In genomic region chr3:126502656-126503055, GRCh38 we compare ENCODE assay signal across 19 cellular contexts. TPM values are rescaled to one million over a fixed set of nuclear protein-coding genes. Genes with fewer than 3 reads are reported as not detected.
A peak's percentile ranks its signal among the peaks of the same experiment; 100 is the strongest.
DNase-seq lines count a peak whose midpoint lies in the region; ATAC-seq, FAIRE-seq and TF ChIP-seq lines count a peak whose summit lies in the region.
"Had no signal": no experiment of that assay in that cellular context is flagged by ENCODE, and none has a peak within 500 bp of the region (broad histone marks: within the 10 kb centered on the region; RNA-seq: fewer than 3 reads in every experiment).

No MANE protein-coding gene starts in this region.

- H3K23ac ChIP-seq in trophoblast cell (ENCODE audit: low read length): peak overlapping the region; percentile 31

- H4K8ac ChIP-seq in trophoblast cell (ENCODE audit: low read depth, low read length): no peak overlapping the region

- H3K4me3 Mint-ChIP-seq in astrocyte (ENCODE audit: unreplicated experiment): no peak overlapping the region
- H3K4me3 Mint-ChIP-seq in GM23338: no peak overlapping the region
- H3K4me3 Mint-ChIP-seq: CD4-positive, alpha-beta T cell had no signal

- ATAC-seq in GM23338: no peak

- no peak overlapping the region for H2AK5ac ChIP-seq in trophoblast cell (ENCODE audit: low read length)

- TF ChIP-seq CTCF in astrocyte (IDR thresholded peaks at IDR 0.05; ENCODE audit: insufficient read depth, low read depth, low read length) (no peak), GM23338 (conservative IDR thresholded peaks at IDR 0.05; ENCODE audit: low read depth in 2 of 2) (no peak)

- 0 out of 2 replicates have a peak, but pooled peaks cover 4% of the 10 kb centered on the region for H3K9me2 ChIP-seq in GM23338 (ENCODE audit: insufficient read depth)

- no peaks in the 10 kb centered on the region for H4K20me1 ChIP-seq in astrocyte (ENCODE audit: insufficient read depth, low read length)
- no peaks in the 10 kb centered on the region for H4K20me1 ChIP-seq in GM23338 (replicated peaks; ENCODE audit: insufficient read depth)
- H4K20me1 ChIP-seq: BLaER1 had no signal

- H3K27me3 Mint-ChIP-seq in astrocyte (ENCODE audit: low read depth, unreplicated experiment) (peaks cover 23% of the 10 kb centered on the region), GM23338 (ENCODE audit: insufficient read depth, low read depth, poor library complexity) (peaks cover 9% of the 10 kb centered on the region)
- H3K27me3 Mint-ChIP-seq: CD4-positive, alpha-beta T cell had no signal

- H3K27ac ChIP-seq in astrocyte (ENCODE audit: low read depth, low read length) (no peak overlapping the region), trophoblast cell (ENCODE audit: low read depth, low read length) (no peak overlapping the region), GM23338 (ENCODE audit: low read depth) (no peak overlapping the region)
- H3K27ac ChIP-seq: BLaER1, SJSA1 had no signal

- no peaks in the 10 kb centered on the region for H3K79me1 ChIP-seq in trophoblast cell (ENCODE audit: low read length)

- peak; percentile 20 for FAIRE-seq in astrocyte (lab: Jason Lieb, UNC)
- FAIRE-seq: RCC 7860 had no signal

- H3K4me1 Mint-ChIP-seq in astrocyte (ENCODE audit: low read depth, unreplicated experiment): no peaks in the 10 kb centered on the region
- peaks cover 17% of the 10 kb centered on the region for H3K4me1 Mint-ChIP-seq in GM23338

- no peaks in the 10 kb centered on the region for H3K27me3 ChIP-seq in astrocyte (ENCODE audit: insufficient read depth, low read length)
- H3K27me3 ChIP-seq in trophoblast cell (ENCODE audit: insufficient read depth, low read length): no peaks in the 10 kb centered on the region
- H3K27me3 ChIP-seq in GM23338 (ENCODE audit: insufficient read depth): no peaks in the 10 kb centered on the region
- H3K27me3 ChIP-seq: BLaER1, SJSA1 had no signal

- H3K27ac Mint-ChIP-seq in astrocyte (ENCODE audit: unreplicated experiment) (no peak overlapping the region), GM23338 (no peak overlapping the region)
- H3K27ac Mint-ChIP-seq: CD4-positive, alpha-beta T cell had no signal

- H3F3A ChIP-seq in GM23338 (replicated peaks; ENCODE audit: low read depth): peaks cover 13% of the 10 kb centered on the region

- H3K4me2 ChIP-seq in astrocyte (ENCODE audit: low read length) (no peak overlapping the region), trophoblast cell (ENCODE audit: low read length) (no peak overlapping the region), GM23338 (no peak overlapping the region)

- WGBS in trophoblast cell (ENCODE audit: extremely low coverage, insufficient coverage, insufficient read length): no CpG with 5 or more reads among the region's 1 CpG

- no peak overlapping the region for H3K9ac ChIP-seq in astrocyte (ENCODE audit: low read length)
- no peak overlapping the region for H3K9ac ChIP-seq in trophoblast cell (ENCODE audit: low read length)
- H3K9ac ChIP-seq: BLaER1 had no signal

- H3K9me3 ChIP-seq in astrocyte (ENCODE audit: insufficient read depth, low read depth, low read length) (no peaks in the 10 kb centered on the region), trophoblast cell (ENCODE audit: insufficient read depth, low read depth, low read length) (peaks cover 9% of the 10 kb centered on the region)
- H3K9me3 ChIP-seq: BLaER1, HAP-1, SJSA1 had no signal

- H2BK12ac ChIP-seq in trophoblast cell (ENCODE audit: low read length): no peak overlapping the region

- no peak overlapping the region for H3K18ac ChIP-seq in trophoblast cell (ENCODE audit: low read length)

- no peak overlapping the region for H3K4ac ChIP-seq in trophoblast cell (ENCODE audit: low read depth, low read length)

- H3K9me3 Mint-ChIP-seq in astrocyte (ENCODE audit: unreplicated experiment): peaks cover 1% of the 10 kb centered on the region
- H3K9me3 Mint-ChIP-seq in GM23338: no peaks in the 10 kb centered on the region
- H3K9me3 Mint-ChIP-seq: CD4-positive, alpha-beta T cell had no signal

- DNase-seq in astrocyte (ENCODE audit: low read depth) (no peak), trophoblast cell (no peak), GM23338 (ENCODE audit: low spot score) (no peak)
- DNase-seq: CD4-positive, alpha-beta T cell; COR-L47; DMS 273 treated with DMSO at 0.1 percent for 48 hours; DMS79 treated with DMSO at 0.1 percent for 48 hours; KG1; NCI-H1092; NCI-H1436; NCI-H187 treated with DMSO at 0.1 percent for 48 hours; NCI-H2107; NCI-H446 treated with DMSO at 0.1 percent for 48 hours; NCI-H526 treated with DMSO at 0.1 percent for 48 hours; OCI-M1 had no signal

- no peak overlapping the region for H2BK5ac ChIP-seq in trophoblast cell (ENCODE audit: low read depth, low read length, poor library complexity)

- H3K14ac ChIP-seq in trophoblast cell (ENCODE audit: low read length): no peak overlapping the region

- no peak overlapping the region for H3K4me3 ChIP-seq in astrocyte (ENCODE audit: insufficient read depth, low read depth, low read length)
- no peak overlapping the region for H3K4me3 ChIP-seq in trophoblast cell (ENCODE audit: low read depth, low read length)
- no peak overlapping the region for H3K4me3 ChIP-seq in GM23338
- H3K4me3 ChIP-seq: BLaER1, HAP-1, SJSA1 had no signal

- H2AFZ ChIP-seq in astrocyte (ENCODE audit: low read depth, low read length) (no peak overlapping the region), trophoblast cell (ENCODE audit: insufficient read depth, low read length, poor library complexity) (no peak overlapping the region), GM23338 (no peak overlapping the region)

- no peak overlapping the region for H2BK120ac ChIP-seq in trophoblast cell (ENCODE audit: insufficient read depth, low read length, poor library complexity)

- H3K36me3 ChIP-seq in astrocyte (ENCODE audit: insufficient read depth, low read length) (no peaks in the 10 kb centered on the region), trophoblast cell (ENCODE audit: control insufficient read depth in 1 of 2, insufficient read depth in 2 of 2, low read length in 2 of 2) (no peaks in the 10 kb centered on the region), GM23338 (ENCODE audit: insufficient read depth) (no peaks in the 10 kb centered on the region)
- H3K36me3 ChIP-seq: BLaER1, HAP-1, SJSA1 had no signal

- H4K12ac ChIP-seq in trophoblast cell (ENCODE audit: low read depth, low read length): no peak overlapping the region

- no peaks in the 10 kb centered on the region for H3K79me2 ChIP-seq in astrocyte (ENCODE audit: insufficient read depth, low read length)
- no peaks in the 10 kb centered on the region for H3K79me2 ChIP-seq in trophoblast cell (ENCODE audit: control insufficient read depth, insufficient read depth, low read length, poor library complexity)
- H3K79me2 ChIP-seq in GM23338 (replicated peaks; ENCODE audit: insufficient read depth): no peaks in the 10 kb centered on the region

- H3K36me3 Mint-ChIP-seq in astrocyte (ENCODE audit: low read depth, unreplicated experiment) (no peaks in the 10 kb centered on the region), GM23338 (ENCODE audit: low read depth) (no peaks in the 10 kb centered on the region)

- H4K91ac ChIP-seq in trophoblast cell (ENCODE audit: low read depth, low read length): no peak overlapping the region

- no peaks in the 10 kb centered on the region for H3K4me1 ChIP-seq in astrocyte (ENCODE audit: insufficient read depth, low read length)
- H3K4me1 ChIP-seq in trophoblast cell (ENCODE audit: control insufficient read depth in 1 of 2, insufficient read depth in 2 of 2, low read length in 2 of 2): no peaks in the 10 kb centered on the region
- peaks cover 8% of the 10 kb centered on the region; the same call in 1 of the 2 replicates for H3K4me1 ChIP-seq in GM23338 (ENCODE audit: insufficient read depth)
- H3K4me1 ChIP-seq: HAP-1, SJSA1 had no signal

RNA-seq across cellular contexts. Expression of gene UROC1, which starts 14.9 kb away (rescaled TPM):
- not detected in 2 replicates for total RNA-seq in astrocyte
- not detected in 2 replicates for polyA plus RNA-seq in trophoblast cell (2013)
- total RNA-seq in GM23338 (2014; rRNA removed; shearing (Covaris generic)): not detected in 2 replicates
- not detected in 2 replicates for polyA plus RNA-seq in GM23338 (2016; fragmentation: Nextera tagmentation; extraction: Ambion mirVana)
- total RNA-seq: CD4-positive, alpha-beta T cell; SJSA1 had no signal

RNA-seq across cellular contexts. Expression of gene CHST13, which starts 21.3 kb away (rescaled TPM):
- total RNA-seq in astrocyte: not detected in 2 replicates
- not detected in 2 replicates for polyA plus RNA-seq in trophoblast cell (2013)
- total RNA-seq in GM23338 (2014; rRNA removed; shearing (Covaris generic)): 8.4 TPM in 2 replicates
- 3.7 and 4.0 TPM in 2 replicates for polyA plus RNA-seq in GM23338 (2016; fragmentation: Nextera tagmentation; extraction: Ambion mirVana)
- total RNA-seq: CD4-positive, alpha-beta T cell; SJSA1 had no signal

RNA-seq across cellular contexts. Expression of gene ZXDC, which starts 27.0 kb away (rescaled TPM):
- total RNA-seq in astrocyte: 19.6 and 21.6 TPM in 2 replicates
- polyA plus RNA-seq in trophoblast cell (2013): 8.6 and 9.1 TPM in 2 replicates
- total RNA-seq in GM23338 (2014; rRNA removed; shearing (Covaris generic)): 43.5 and 45.1 TPM in 2 replicates
- 5.7 and 6.5 TPM in 2 replicates for polyA plus RNA-seq in GM23338 (2016; fragmentation: Nextera tagmentation; extraction: Ambion mirVana)

RNA-seq across cellular contexts. Expression of gene C3orf22, which starts 56.1 kb away (rescaled TPM):
- not detected in 2 replicates for total RNA-seq in astrocyte
- not detected in 2 replicates for polyA plus RNA-seq in trophoblast cell (2013)
- total RNA-seq in GM23338 (2014; rRNA removed; shearing (Covaris generic)): not detected in 2 replicates
- polyA plus RNA-seq in GM23338 (2016; fragmentation: Nextera tagmentation; extraction: Ambion mirVana): not detected in 2 replicates
- total RNA-seq: CD4-positive, alpha-beta T cell; SJSA1 had no signal
